In the genomic region with DNA sequence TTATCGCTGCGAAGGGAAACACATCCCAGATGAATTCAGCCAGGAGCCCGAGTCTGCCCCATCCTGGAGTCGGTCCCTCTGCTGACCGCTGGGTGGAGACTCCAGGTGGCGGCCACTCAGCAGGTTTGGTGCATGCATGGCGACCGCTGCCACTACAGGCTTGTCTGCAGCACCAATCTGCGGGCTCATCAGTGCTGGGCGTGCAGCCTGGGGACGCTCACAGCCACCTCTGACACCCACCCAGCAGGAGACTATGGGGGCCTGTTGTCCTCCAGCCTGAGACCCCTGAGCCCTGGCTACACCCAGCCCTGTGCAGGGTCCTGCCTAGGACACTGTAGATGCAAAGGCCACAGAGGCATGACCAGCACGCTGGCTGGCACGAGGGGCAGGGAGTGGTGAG, we compare ENCODE assay signal across 13 cellular contexts. TPM values are rescaled to one million over a fixed set of nuclear protein-coding genes. Genes with fewer than 3 reads are reported as not detected.
DNase-seq lines count a peak whose midpoint lies in the region; ATAC-seq, FAIRE-seq and TF ChIP-seq lines count a peak whose summit lies in the region.
"Had no signal": no experiment of that assay in that cellular context is flagged by ENCODE, and none has a peak within 500 bp of the region (broad histone marks: within the 10 kb centered on the region; RNA-seq: fewer than 3 reads in every experiment).

No MANE protein-coding gene starts in this region.

- no peak overlapping the region for H3K4me3 Mint-ChIP-seq in activated T-cell treated with anti-CD3 and anti-CD28 coated beads, Interleukin-2, amount 50 U/mL, for 72 hours
- no peak overlapping the region for H3K4me3 Mint-ChIP-seq in activated T-cell treated with anti-CD3 and anti-CD28 coated beads, Interleukin-2, amount 50 U/mL, for 4 hours
- H3K4me3 Mint-ChIP-seq: CD4-positive, CD25-positive, alpha-beta regulatory T cell had no signal

- no peaks in the 10 kb centered on the region for H3K27me3 ChIP-seq in HCT116 (ENCODE audit: insufficient read depth, low read length)
- H3K27me3 ChIP-seq in sigmoid colon: peaks cover 0 to 13% (median 0%) of the 10 kb centered on the region in 3 donors

- H3K4me1 ChIP-seq in A549 (no peaks in the 10 kb centered on the region), HCT116 (ENCODE audit: control insufficient read depth in 1 of 2, insufficient read depth in 2 of 2, low read length in 2 of 2) (peaks cover 0 to 2% of the 10 kb centered on the region in 2 experiments; a peak in 1 of 4 replicates), sigmoid colon (peaks cover 0 to 11% (median 4%) of the 10 kb centered on the region in 4 donors)

- H3K36me3 ChIP-seq in HCT116 (ENCODE audit: control insufficient read depth in 1 of 2, insufficient read depth in 2 of 2, low read length in 2 of 2): no peaks in the 10 kb centered on the region
- H3K36me3 ChIP-seq in sigmoid colon: no peaks in the 10 kb centered on the region

- CTCF ChIA-PET in A549 (lab: Yijun Ruan, JAX): interaction anchor here (0.5 to 8.6 kb wide), 33 partner anchors 8 to 397 kb away, joined by 3 to 63 read pairs (median 4); no protein-coding TSS in a partner anchor
- CTCF ChIA-PET in HCT116 (lab: Charles Lee): no interaction called here

- no TSS peak for BruUV-seq in HCT116 (replicated peaks; lab: Mats Ljungman, UMichigan)

- RAD21 ChIA-PET in HCT116 (lab: Charles Lee; ENCODE audit: low non-redundant PET in 1 of 2, low total read pairs in 2 of 2, uncharacterized antibody in 2 of 2, unreplicated experiment in 2 of 2): no interaction called here

- POLR2A ChIA-PET in A549 (lab: Yijun Ruan, JAX) (no interaction called here), HCT116 (lab: Charles Lee) (no interaction called here)

- H3K4me2 ChIP-seq in A549 (no peak overlapping the region), HCT116 (ENCODE audit: low read length) (no peak overlapping the region)

- H3K4me3 ChIP-seq in A549 (no peak overlapping the region), HCT116 (replicated peaks in 1 of 2; ENCODE audit: low read depth in 1 of 2, low read length in 2 of 2) (no peak overlapping the region), sigmoid colon (no peak overlapping the region)

- no peaks in the 10 kb centered on the region for H3K9me2 ChIP-seq in HCT116 (ENCODE audit: insufficient read depth)

- no peak overlapping the region for H3K27ac Mint-ChIP-seq in activated T-cell treated with anti-CD3 and anti-CD28 coated beads, Interleukin-2, amount 50 U/mL, for 72 hours
- H3K27ac Mint-ChIP-seq: CD4-positive, CD25-positive, alpha-beta regulatory T cell had no signal

- H3K9me3 ChIP-seq in A549: no peaks in the 10 kb centered on the region
- no peaks in the 10 kb centered on the region for H3K9me3 ChIP-seq in HCT116 (ENCODE audit: control insufficient read depth in 1 of 2, insufficient read depth in 1 of 2, low read depth in 1 of 2, low read length in 2 of 2)
- no peaks in the 10 kb centered on the region for H3K9me3 ChIP-seq in sigmoid colon

- H4K20me1 ChIP-seq in HCT116 (ENCODE audit: insufficient read depth): no peaks in the 10 kb centered on the region

- H3K27me3 Mint-ChIP-seq in activated T-cell treated with anti-CD3 and anti-CD28 coated beads, Interleukin-2, amount 50 U/mL, for 72 hours (ENCODE audit: low read depth): peaks cover 11% of the 10 kb centered on the region
- H3K27me3 Mint-ChIP-seq in activated T-cell treated with anti-CD3 and anti-CD28 coated beads, Interleukin-2, amount 50 U/mL, for 4 hours (ENCODE audit: low read depth): peaks cover 25% of the 10 kb centered on the region
- H3K27me3 Mint-ChIP-seq: CD4-positive, CD25-positive, alpha-beta regulatory T cell had no signal

- no peak overlapping the region for H3K9ac ChIP-seq in HCT116 (ENCODE audit: low read length)

- no peak for TF ChIP-seq EP300 in A549 (IDR thresholded peaks at IDR 0.05)
- no peak for TF ChIP-seq EP300 in sigmoid colon (IDR thresholded peaks at IDR 0.05)

- TF ChIP-seq CTCF in A549 (IDR thresholded peaks at IDR 0.05) (peak; percentile 55), HCT116 (IDR thresholded peaks at IDR 0.05 in 2 of 3, conservative IDR thresholded peaks at IDR 0.05 in 1 of 3; ENCODE audit: borderline replicate concordance in 1 of 3, insufficient read depth in 1 of 3, low read depth in 2 of 3, low read length in 2 of 3) (peak in 2 of 3 experiments; percentile 39 to 44; a peak in 4 of 6 replicates), sigmoid colon (IDR thresholded peaks at IDR 0.05) (peak in 1 of 4 experiments; percentile 24)

- TF ChIP-seq RAD21 in A549 (conservative IDR thresholded peaks at IDR 0.05 in 1 of 2, IDR thresholded peaks at IDR 0.05 in 1 of 2): peak; percentile 55 to 60
- no peak; the same call in 1 of the 2 replicates for TF ChIP-seq RAD21 in HCT116 (IDR thresholded peaks at IDR 0.05; ENCODE audit: low read depth)

- no peaks in the 10 kb centered on the region for H3K4me1 Mint-ChIP-seq in activated T-cell treated with anti-CD3 and anti-CD28 coated beads, Interleukin-2, amount 50 U/mL, for 72 hours (ENCODE audit: low read depth)
- H3K4me1 Mint-ChIP-seq in activated T-cell treated with anti-CD3 and anti-CD28 coated beads, Interleukin-2, amount 50 U/mL, for 4 hours (ENCODE audit: low read depth): peaks cover 2% of the 10 kb centered on the region

- DNase-seq in A549 (ENCODE audit: low read depth in 1 of 2, low spot score in 1 of 2) (peak; percentile 64 to 76), HCT116 (ENCODE audit: low read depth, low spot score) (no peak), SHP77 (lab: John Stamatoyannopoulos, UW) (peak; percentile 70 to 86), iPS-NIHi7 (ENCODE audit: extremely low spot score) (peak; percentile 59), T-helper 2 cell (no peak), sigmoid colon (no peak)
- no peak for DNase-seq in activated T-cell treated with anti-CD3 and anti-CD28 coated beads, Interleukin-2, amount 50 U/mL, for 72 hours
- DNase-seq in activated T-cell treated with anti-CD3 and anti-CD28 coated beads, Interleukin-2, amount 50 U/mL, for 4 hours: no peak
- DNase-seq: anterior cingulate cortex; CD4-positive, CD25-positive, alpha-beta regulatory T cell; small intestine had no signal

- no peak overlapping the region for H2AFZ ChIP-seq in HCT116 (ENCODE audit: low read depth, low read length, poor library complexity, severe bottlenecking)

- no peaks in the 10 kb centered on the region for H3K79me2 ChIP-seq in HCT116 (ENCODE audit: insufficient read depth, low read length)

- no peak overlapping the region for H3K27ac ChIP-seq in A549
- no peak overlapping the region for H3K27ac ChIP-seq in HCT116 (ENCODE audit: low read depth, low read length)
- no peak overlapping the region for H3K27ac ChIP-seq in sigmoid colon

- H3K36me3 Mint-ChIP-seq in activated T-cell treated with anti-CD3 and anti-CD28 coated beads, Interleukin-2, amount 50 U/mL, for 72 hours (ENCODE audit: insufficient read depth in 2 of 2): no peaks in the 10 kb centered on the region
- H3K36me3 Mint-ChIP-seq in activated T-cell treated with anti-CD3 and anti-CD28 coated beads, Interleukin-2, amount 50 U/mL, for 4 hours (ENCODE audit: insufficient read depth): no peaks in the 10 kb centered on the region
- H3K36me3 Mint-ChIP-seq: CD4-positive, CD25-positive, alpha-beta regulatory T cell had no signal

- no peak for FAIRE-seq in A549 (lab: Jason Lieb, UNC)
- FAIRE-seq: endometrium, small intestine, TTC549 had no signal

- intact Hi-C loops in HCT116 (cut with micrococcal nuclease) (no loop called here), sigmoid colon (cut with DNase I) (no loop called here)

- peak; percentile 86 to 93 for ATAC-seq in A549
- peak; percentile 75 for ATAC-seq in HCT116
- ATAC-seq in activated T-cell treated with anti-CD3 and anti-CD28 coated beads, Interleukin-2, amount 50 U/mL, for 72 hours (replicated peaks in 1 of 2): no peak
- ATAC-seq in activated T-cell treated with anti-CD3 and anti-CD28 coated beads, Interleukin-2, amount 50 U/mL, for 4 hours: no peak

- 16% methylated on average over 6 of the region's 13 CpGs for WGBS in A549 (ENCODE audit: missing lambda C conversion rate)
- 62 to 83% methylated on average over 13 of the region's 13 CpGs for WGBS in sigmoid colon, 2 donors

- no peaks in the 10 kb centered on the region for H3K9me3 Mint-ChIP-seq in activated T-cell treated with anti-CD3 and anti-CD28 coated beads, Interleukin-2, amount 50 U/mL, for 72 hours
- no peaks in the 10 kb centered on the region for H3K9me3 Mint-ChIP-seq in activated T-cell treated with anti-CD3 and anti-CD28 coated beads, Interleukin-2, amount 50 U/mL, for 4 hours
- H3K9me3 Mint-ChIP-seq: CD4-positive, CD25-positive, alpha-beta regulatory T cell had no signal

- TF ChIP-seq POLR2A in A549 (IDR thresholded peaks at IDR 0.05; ENCODE audit: low read length) (no peak), HCT116 (IDR thresholded peaks at IDR 0.05; ENCODE audit: borderline replicate concordance, extremely low read depth, insufficient read depth, insufficient read length) (no peak), sigmoid colon (IDR thresholded peaks at IDR 0.05) (no peak)

TF ChIP-seq in A549, 52 proteins besides CTCF, POLR2A, EP300 and RAD21:
- TF ChIP-seq JUN (IDR thresholded peaks at IDR 0.05) (no peak), CBX2 (IDR thresholded peaks at IDR 0.05; ENCODE audit: borderline replicate concordance, low read depth) (no peak), SMC3 (IDR thresholded peaks at IDR 0.05) (peak; percentile 67), MAFK (IDR thresholded peaks at IDR 0.05; ENCODE audit: partially characterized antibody) (peak; percentile 25)

TF ChIP-seq in HCT116, 20 proteins besides CTCF, POLR2A, EP300 and RAD21 (continues in another document):
- TF ChIP-seq, protein P1, sequence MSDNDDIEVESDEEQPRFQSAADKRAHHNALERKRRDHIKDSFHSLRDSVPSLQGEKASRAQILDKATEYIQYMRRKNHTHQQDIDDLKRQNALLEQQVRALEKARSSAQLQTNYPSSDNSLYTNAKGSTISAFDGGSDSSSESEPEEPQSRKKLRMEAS (IDR thresholded peaks at IDR 0.05): no peak
- TF ChIP-seq YY1 (IDR thresholded peaks at IDR 0.05; ENCODE audit: extremely low read depth, insufficient replicate concordance, low read depth, low read length) (no peak), JUND (IDR thresholded peaks at IDR 0.05) (no peak), POLR2AphosphoS5 (IDR thresholded peaks at IDR 0.05; ENCODE audit: low read depth, low read length) (no peak), ZFX (IDR thresholded peaks at IDR 0.05) (no peak), ELF1 (IDR thresholded peaks at IDR 0.05; ENCODE audit: borderline replicate concordance, low read depth) (no peak)

RNA-seq across cellular contexts. Expression of a gene that starts 40.5 kb away (rescaled TPM):
- polyA plus RNA-seq in A549 (2011; rRNA removed) (0.21 and 0.22 TPM in 2 replicates), A549 (2017; fragmentation: RNase III; extraction: RNeasy Plus Mini Kit Qiagen cat#74134 plus additional on column Dnase treatment) (0.45 to 0.82 TPM (median 0.72 TPM) in 3 replicates), sigmoid colon (under 1 TPM in 1 of 3 donors, not detected in 2; 0.03 TPM)
- polyA plus RNA-seq in A549 (2012; cell fraction: cytosol; rRNA removed): 0.32 and 0.52 TPM in 2 replicates
- polyA plus RNA-seq in A549 (2012; cell fraction: nucleus; rRNA removed): 0.28 and 0.49 TPM in 2 replicates
- polyA minus RNA-seq in A549 (2011; rRNA and poly(A)+ RNA removed): 0.29 TPM in 2 replicates
- total RNA-seq in HCT116 (2021; ENCODE audit: unreplicated experiment) (not detected), sigmoid colon (under 1 TPM in 1 of 4 donors, not detected in 3; 0.36 TPM)
- polyA plus RNA-seq in HCT116 (2012): not detected in 2 replicates
- not detected for total RNA-seq in activated T-cell treated with anti-CD3 and anti-CD28 coated beads, Interleukin-2, amount 50 U/mL, for 72 hours
- total RNA-seq in activated T-cell treated with anti-CD3 and anti-CD28 coated beads, Interleukin-2, amount 50 U/mL, for 4 hours: not detected
- total RNA-seq: CD4-positive, CD25-positive, alpha-beta regulatory T cell had no signal
- polyA plus RNA-seq: CD4-positive, CD25-positive, alpha-beta regulatory T cell had no signal

Comparison
In these comparisons a context has a peak if more than half of its experiments do, and no peak if none do; other contexts are left out.
1. ATAC-seq: peak in A549 (2 of 2) and HCT116 (single experiment); none in activated T-cell treated with anti-CD3 and anti-CD28 coated beads, Interleukin-2, amount 50 U/mL, for 72 hours (0 of 2) and activated T-cell treated with anti-CD3 and anti-CD28 coated beads, Interleukin-2, amount 50 U/mL, for 4 hours (0 of 2).
2. DNase-seq: peak in A549 (2 of 2), SHP77 (2 of 2) and iPS-NIHi7 (single experiment); none in HCT116 (single experiment), T-helper 2 cell (0 of 5), activated T-cell treated with anti-CD3 and anti-CD28 coated beads, Interleukin-2, amount 50 U/mL, for 72 hours (0 of 2), activated T-cell treated with anti-CD3 and anti-CD28 coated beads, Interleukin-2, amount 50 U/mL, for 4 hours (single experiment) and sigmoid colon (single experiment).